ENCODE assay signal across 18 cellular contexts in genomic region chr19:31717316-31717715, GRCh38.
DNase-seq lines count a peak whose midpoint lies in the region; ATAC-seq, FAIRE-seq and TF ChIP-seq lines count a peak whose summit lies in the region.
"Had no signal": no experiment of that assay in that cellular context is flagged by ENCODE, and none has a peak within 500 bp of the region (broad histone marks: within the 10 kb centered on the region; RNA-seq: fewer than 3 reads in every experiment).

No MANE protein-coding gene starts in this region.

- H3K4me1 ChIP-seq in astrocyte (ENCODE audit: insufficient read depth, low read length): no peaks in the 10 kb centered on the region
- H3K4me1 ChIP-seq: HAP-1 had no signal

- CTCF ChIA-PET in activated naive CD4-positive, alpha-beta T cell treated with anti-CD3 and anti-CD28 coated beads for 36 hours (lab: Charles Lee): no interaction called here

- no peak for FAIRE-seq in astrocyte (lab: Jason Lieb, UNC)
- FAIRE-seq: A204.1, GM12878, GM18507, H1 had no signal

- no peaks in the 10 kb centered on the region for H3K9me3 ChIP-seq in astrocyte (ENCODE audit: insufficient read depth, low read depth, low read length)
- H3K9me3 ChIP-seq: HAP-1 had no signal

- ATAC-seq in GM21447 (IDR thresholded peaks at IDR 0.05; ENCODE audit: unreplicated experiment): no peak
- no peak for ATAC-seq in GM19023 (IDR thresholded peaks at IDR 0.05; ENCODE audit: unreplicated experiment)
- ATAC-seq: GM12878 had no signal

- H3K27ac ChIP-seq in astrocyte (ENCODE audit: low read depth, low read length): no peak overlapping the region
- H3K27ac ChIP-seq: HL-60 had no signal

- no peak overlapping the region for H2AFZ ChIP-seq in astrocyte (ENCODE audit: low read depth, low read length)

- H3K4me2 ChIP-seq in astrocyte (ENCODE audit: low read length): no peak overlapping the region

- no peaks in the 10 kb centered on the region for H4K20me1 ChIP-seq in astrocyte (ENCODE audit: insufficient read depth, low read length)

- H3K79me2 ChIP-seq in astrocyte (ENCODE audit: insufficient read depth, low read length): no peaks in the 10 kb centered on the region

- no peaks in the 10 kb centered on the region for H3K36me3 ChIP-seq in astrocyte (ENCODE audit: insufficient read depth, low read length)
- H3K36me3 ChIP-seq: HAP-1 had no signal

- peaks cover 6% of the 10 kb centered on the region for H3K27me3 Mint-ChIP-seq in astrocyte (ENCODE audit: low read depth, unreplicated experiment)
- H3K27me3 Mint-ChIP-seq in osteocyte (ENCODE audit: unreplicated experiment): no peaks in the 10 kb centered on the region
- H3K27me3 Mint-ChIP-seq in type B pancreatic cell: peaks cover 84% of the 10 kb centered on the region
- H3K27me3 Mint-ChIP-seq in activated naive CD4-positive, alpha-beta T cell treated with anti-CD3 and anti-CD28 coated beads for 36 hours (ENCODE audit: low read depth): no peaks in the 10 kb centered on the region
- H3K27me3 Mint-ChIP-seq: B cell; CD4-positive, alpha-beta memory T cell had no signal

- H3K27ac Mint-ChIP-seq in astrocyte (ENCODE audit: unreplicated experiment) (peak overlapping the region; percentile 55), osteocyte (ENCODE audit: unreplicated experiment) (no peak overlapping the region), type B pancreatic cell (peak overlapping the region; percentile 39)
- H3K27ac Mint-ChIP-seq in activated naive CD4-positive, alpha-beta T cell treated with anti-CD3 and anti-CD28 coated beads for 36 hours: no peak overlapping the region
- H3K27ac Mint-ChIP-seq: B cell had no signal

- H3K4me3 ChIP-seq in astrocyte (ENCODE audit: insufficient read depth, low read depth, low read length): no peak overlapping the region
- H3K4me3 ChIP-seq: GM12878, HAP-1 had no signal

- no peaks in the 10 kb centered on the region for H3K36me3 Mint-ChIP-seq in astrocyte (ENCODE audit: low read depth, unreplicated experiment)
- no peaks in the 10 kb centered on the region for H3K36me3 Mint-ChIP-seq in osteocyte (ENCODE audit: unreplicated experiment)
- no peaks in the 10 kb centered on the region for H3K36me3 Mint-ChIP-seq in type B pancreatic cell
- H3K36me3 Mint-ChIP-seq in activated naive CD4-positive, alpha-beta T cell treated with anti-CD3 and anti-CD28 coated beads for 36 hours (ENCODE audit: low read depth): no peaks in the 10 kb centered on the region
- H3K36me3 Mint-ChIP-seq: CD4-positive, alpha-beta memory T cell had no signal

- peak; percentile 12 for DNase-seq in astrocyte (ENCODE audit: low read depth)
- DNase-seq in left kidney (ENCODE audit: low read depth, low spot score): peak; percentile 32
- DNase-seq in osteocyte (ENCODE audit: extremely low spot score, unreplicated experiment): peak; percentile 71
- no peak for DNase-seq in type B pancreatic cell (ENCODE audit: extremely low spot score, unreplicated experiment)
- DNase-seq in activated naive CD4-positive, alpha-beta T cell treated with anti-CD3 and anti-CD28 coated beads for 36 hours: no peak
- DNase-seq: C1 segment of cervical spinal cord; CD4-positive, alpha-beta memory T cell; DMS79; IMR-90 had no signal

- TF ChIP-seq CTCF in astrocyte (IDR thresholded peaks at IDR 0.05; ENCODE audit: insufficient read depth, low read depth, low read length): no peak
- no peak for TF ChIP-seq CTCF in osteocyte (IDR thresholded peaks at IDR 0.05)
- TF ChIP-seq CTCF in type B pancreatic cell (conservative IDR thresholded peaks at IDR 0.05): no peak

- no peaks in the 10 kb centered on the region for H3K27me3 ChIP-seq in astrocyte (ENCODE audit: insufficient read depth, low read length)

- no peak overlapping the region for H3K4me3 Mint-ChIP-seq in astrocyte (ENCODE audit: unreplicated experiment)
- no peak overlapping the region for H3K4me3 Mint-ChIP-seq in osteocyte (ENCODE audit: unreplicated experiment)
- peak overlapping the region; percentile 17 for H3K4me3 Mint-ChIP-seq in type B pancreatic cell
- H3K4me3 Mint-ChIP-seq in activated naive CD4-positive, alpha-beta T cell treated with anti-CD3 and anti-CD28 coated beads for 36 hours: no peak overlapping the region
- H3K4me3 Mint-ChIP-seq: B cell; CD4-positive, alpha-beta memory T cell had no signal

- intact Hi-C loops in activated naive CD4-positive, alpha-beta T cell treated with anti-CD3 and anti-CD28 coated beads for 36 hours (cut with micrococcal nuclease): no loop called here

- H3K9ac ChIP-seq in astrocyte (ENCODE audit: low read length): no peak overlapping the region

- H3K4me1 Mint-ChIP-seq in astrocyte (ENCODE audit: low read depth, unreplicated experiment): peaks cover 14% of the 10 kb centered on the region
- no peaks in the 10 kb centered on the region for H3K4me1 Mint-ChIP-seq in osteocyte (ENCODE audit: unreplicated experiment)
- peaks cover 14% of the 10 kb centered on the region for H3K4me1 Mint-ChIP-seq in type B pancreatic cell (ENCODE audit: unreplicated experiment)
- H3K4me1 Mint-ChIP-seq in activated naive CD4-positive, alpha-beta T cell treated with anti-CD3 and anti-CD28 coated beads for 36 hours (ENCODE audit: low read depth): no peaks in the 10 kb centered on the region
- H3K4me1 Mint-ChIP-seq: B cell; CD4-positive, alpha-beta memory T cell had no signal

- H3K9me3 Mint-ChIP-seq in astrocyte (ENCODE audit: unreplicated experiment) (peaks cover 4% of the 10 kb centered on the region), osteocyte (ENCODE audit: unreplicated experiment) (no peaks in the 10 kb centered on the region), type B pancreatic cell (no peaks in the 10 kb centered on the region)
- H3K9me3 Mint-ChIP-seq in activated naive CD4-positive, alpha-beta T cell treated with anti-CD3 and anti-CD28 coated beads for 36 hours: no peaks in the 10 kb centered on the region

Comparison
In these comparisons a context has a peak if more than half of its experiments do, and no peak if none do; other contexts are left out.
1. DNase-seq: peak in astrocyte (single experiment), left kidney (single experiment) and osteocyte (single experiment); none in type B pancreatic cell (single experiment) and activated naive CD4-positive, alpha-beta T cell treated with anti-CD3 and anti-CD28 coated beads for 36 hours (single experiment).
2. H3K27ac Mint-ChIP-seq: peak in astrocyte (single experiment) and type B pancreatic cell (single experiment); none in osteocyte (single experiment) and activated naive CD4-positive, alpha-beta T cell treated with anti-CD3 and anti-CD28 coated beads for 36 hours (single experiment).